15 cellular contexts compared by ENCODE assay signal in genomic region chr6:14286144-14286543, GRCh38.
A peak's percentile ranks its signal among the peaks of the same experiment; 100 is the strongest.
DNase-seq lines count a peak whose midpoint lies in the region; ATAC-seq and TF ChIP-seq lines count a peak whose summit lies in the region.
"Had no signal": no experiment of that assay in that cellular context is flagged by ENCODE, and none has a peak within 500 bp of the region (broad histone marks: within the 10 kb centered on the region; RNA-seq: fewer than 3 reads in every experiment).

No MANE protein-coding gene starts in this region.

- H2BK15ac ChIP-seq in H9 (ENCODE audit: low read depth, low read length) = no peak overlapping the region

- H3K36me3 Mint-ChIP-seq in HFFc6 (ENCODE audit: low read depth) (no peaks in the 10 kb centered on the region), H9 (ENCODE audit: insufficient read depth in 1 of 3, low read depth in 3 of 3) (peaks cover 4 to 48% (median 7%) of the 10 kb centered on the region in 3 experiments; a peak in 6 of 7 replicates)
- H3K36me3 Mint-ChIP-seq in activated T-cell treated with anti-CD3 and anti-CD28 coated beads, Interleukin-2, amount 50 U/mL, for 24 hours (ENCODE audit: low read depth) = no peaks in the 10 kb centered on the region
- H3K36me3 Mint-ChIP-seq in activated CD8-positive, alpha-beta T cell treated with anti-CD3 and anti-CD28 coated beads for 36 hours (ENCODE audit: low read depth) = no peaks in the 10 kb centered on the region

- H3K4me1 ChIP-seq in body of pancreas (no peaks in the 10 kb centered on the region), H9 (ENCODE audit: insufficient read depth, low read length) (peaks cover 8% of the 10 kb centered on the region)

- no peak overlapping the region for H3K4me2 ChIP-seq in H9 (ENCODE audit: insufficient read depth, insufficient read length, low read length)

- ATAC-seq in body of pancreas (peak; percentile 27), GM21529 (IDR thresholded peaks at IDR 0.05; ENCODE audit: unreplicated experiment) (no peak)
- no peak for ATAC-seq in activated CD8-positive, alpha-beta T cell treated with anti-CD3 and anti-CD28 coated beads for 36 hours

- WGBS in body of pancreas, 2 donors = 70 to 73% methylated on average over 5 of the region's 5 CpGs
- WGBS in H9 (ENCODE audit: extremely low coverage, insufficient read length, low lambda C conversion rate) = no CpG with 5 or more reads among the region's 5 CpGs

- no peak overlapping the region for H3K9ac ChIP-seq in H9 (ENCODE audit: extremely low read depth, insufficient read length, low read length)

- H3T11ph ChIP-seq in H9 (ENCODE audit: low read length) = no peak overlapping the region

- H3K4me1 Mint-ChIP-seq in HFFc6 (ENCODE audit: low read depth) = peaks cover 24% of the 10 kb centered on the region
- peaks cover 42 to 75% of the 10 kb centered on the region in 2 experiments for H3K4me1 Mint-ChIP-seq in H9
- peaks cover 17% of the 10 kb centered on the region for H3K4me1 Mint-ChIP-seq in activated T-cell treated with anti-CD3 and anti-CD28 coated beads, Interleukin-2, amount 50 U/mL, for 24 hours (ENCODE audit: low read depth)
- H3K4me1 Mint-ChIP-seq in activated CD8-positive, alpha-beta T cell treated with anti-CD3 and anti-CD28 coated beads for 36 hours (ENCODE audit: low read depth) = peaks cover 10% of the 10 kb centered on the region

- H3K9me3 ChIP-seq in body of pancreas = no peaks in the 10 kb centered on the region
- H3K9me3 ChIP-seq in H9 (ENCODE audit: control insufficient read depth, low read depth, low read length) = no peaks in the 10 kb centered on the region
- H3K9me3 ChIP-seq: tibial nerve had no signal

- no peak overlapping the region for H2BK120ac ChIP-seq in H9 (ENCODE audit: low read depth, low read length, poor library complexity, severe bottlenecking)

- peak overlapping the region; percentile 56 for H3K4me3 Mint-ChIP-seq in HFFc6
- no peak overlapping the region for H3K4me3 Mint-ChIP-seq in H9
- no peak overlapping the region for H3K4me3 Mint-ChIP-seq in activated T-cell treated with anti-CD3 and anti-CD28 coated beads, Interleukin-2, amount 50 U/mL, for 24 hours
- H3K4me3 Mint-ChIP-seq in activated CD8-positive, alpha-beta T cell treated with anti-CD3 and anti-CD28 coated beads for 36 hours = no peak overlapping the region
- H3K4me3 Mint-ChIP-seq: immature natural killer cell had no signal

- H3K23ac ChIP-seq in H9 (ENCODE audit: insufficient read length, low read depth, low read length) = no peak overlapping the region

- no peak overlapping the region for H2AK5ac ChIP-seq in H9 (ENCODE audit: insufficient read length, low read length)

- no peak overlapping the region for H2BK5ac ChIP-seq in H9 (ENCODE audit: insufficient read length, low read length)

- intact Hi-C loops in body of pancreas (cut with DNase I) = no loop called here
- intact Hi-C loops in activated CD8-positive, alpha-beta T cell treated with anti-CD3 and anti-CD28 coated beads for 36 hours (cut with micrococcal nuclease) = no loop called here

- TF ChIP-seq CTCF in AG04449 (IDR thresholded peaks at IDR 0.05; ENCODE audit: insufficient read depth, low read length, missing control alignments) (no peak), HFFc6 (IDR thresholded peaks at IDR 0.05) (no peak), body of pancreas (IDR thresholded peaks at IDR 0.05) (no peak), H9 (conservative IDR thresholded peaks at IDR 0.05) (no peak)
- TF ChIP-seq CTCF in activated CD8-positive, alpha-beta T cell treated with anti-CD3 and anti-CD28 coated beads for 36 hours (IDR thresholded peaks at IDR 0.05) = no peak

- TF ChIP-seq POLR2A in body of pancreas (IDR thresholded peaks at IDR 0.05) = no peak

- H2AFZ ChIP-seq in H9 (ENCODE audit: low read length) = no peak overlapping the region

- H3K36me3 ChIP-seq in body of pancreas (replicated peaks in 1 of 2; ENCODE audit: insufficient read depth in 1 of 2, low read depth in 2 of 2) = no peaks in the 10 kb centered on the region
- H3K36me3 ChIP-seq: tibial nerve had no signal

- no peak overlapping the region for H4K91ac ChIP-seq in H9 (ENCODE audit: insufficient read length, low read depth, low read length)

- H3K27me3 Mint-ChIP-seq in HFFc6 (ENCODE audit: insufficient read depth) = no peaks in the 10 kb centered on the region; the same call in 1 of the 2 replicates
- no peaks in the 10 kb centered on the region; the same call in none of the 2 replicates for H3K27me3 Mint-ChIP-seq in H9 (ENCODE audit: low read depth)
- H3K27me3 Mint-ChIP-seq in activated T-cell treated with anti-CD3 and anti-CD28 coated beads, Interleukin-2, amount 50 U/mL, for 24 hours = peaks cover 2% of the 10 kb centered on the region
- H3K27me3 Mint-ChIP-seq in activated CD8-positive, alpha-beta T cell treated with anti-CD3 and anti-CD28 coated beads for 36 hours = no peaks in the 10 kb centered on the region

- H3K27me3 ChIP-seq in body of pancreas (no peaks in the 10 kb centered on the region), H9 (ENCODE audit: insufficient read depth, low read length) (no peaks in the 10 kb centered on the region)
- H3K27me3 ChIP-seq: tibial nerve had no signal

- H3K27ac Mint-ChIP-seq in HFFc6 (peak overlapping the region; percentile 82), H9 (no peak overlapping the region)
- no peak overlapping the region for H3K27ac Mint-ChIP-seq in activated T-cell treated with anti-CD3 and anti-CD28 coated beads, Interleukin-2, amount 50 U/mL, for 24 hours
- no peak overlapping the region for H3K27ac Mint-ChIP-seq in activated CD8-positive, alpha-beta T cell treated with anti-CD3 and anti-CD28 coated beads for 36 hours
- H3K27ac Mint-ChIP-seq: immature natural killer cell had no signal

- H4K8ac ChIP-seq in H9 (replicated peaks; ENCODE audit: insufficient read length, low read depth, low read length) = no peak overlapping the region

- H3K4me3 ChIP-seq in AG04449 (ENCODE audit: low read depth, low read length) (no peak overlapping the region), body of pancreas (no peak overlapping the region)
- H3K4me3 ChIP-seq: tibial nerve had no signal

- no peak overlapping the region for H3K4ac ChIP-seq in H9 (ENCODE audit: low read depth, low read length)

- no peaks in the 10 kb centered on the region for H3K79me2 ChIP-seq in H9 (ENCODE audit: insufficient read depth, low read length)

- CTCF ChIA-PET in AG04449 (lab: Yijun Ruan, JAX) = no interaction called here
- CTCF ChIA-PET in activated CD8-positive, alpha-beta T cell treated with anti-CD3 and anti-CD28 coated beads for 36 hours (lab: Charles Lee) = no interaction called here

- no peaks in the 10 kb centered on the region; the same call in 1 of the 2 replicates for H3K9me3 Mint-ChIP-seq in HFFc6
- no peaks in the 10 kb centered on the region; a peak in 2 of 5 replicates for H3K9me3 Mint-ChIP-seq in H9
- H3K9me3 Mint-ChIP-seq in activated T-cell treated with anti-CD3 and anti-CD28 coated beads, Interleukin-2, amount 50 U/mL, for 24 hours = peaks cover 4% of the 10 kb centered on the region
- H3K9me3 Mint-ChIP-seq in activated CD8-positive, alpha-beta T cell treated with anti-CD3 and anti-CD28 coated beads for 36 hours = peaks cover 2% of the 10 kb centered on the region

- no peak overlapping the region for H3K14ac ChIP-seq in H9 (ENCODE audit: insufficient read depth, low read length)

- no peak overlapping the region for H3K18ac ChIP-seq in H9 (ENCODE audit: insufficient read length, low read depth, low read length)

- POLR2A ChIA-PET in AG04449 (lab: Yijun Ruan, JAX) = no interaction called here
- POLR2A ChIA-PET in activated CD8-positive, alpha-beta T cell treated with anti-CD3 and anti-CD28 coated beads for 36 hours (lab: Charles Lee) = no interaction called here

- H3K27ac ChIP-seq in body of pancreas (no peak overlapping the region), H9 (ENCODE audit: insufficient read length, low read depth, low read length) (no peak overlapping the region)
- H3K27ac ChIP-seq: tibial nerve had no signal

- no peaks in the 10 kb centered on the region for H3K23me2 ChIP-seq in H9 (ENCODE audit: insufficient read length, low read depth, low read length, poor library complexity, severe bottlenecking)

- no peak overlapping the region for H2BK20ac ChIP-seq in H9 (ENCODE audit: low read depth, low read length, poor library complexity, severe bottlenecking)

- H4K5ac ChIP-seq in H9 (ENCODE audit: insufficient read length, low read depth, low read length) = no peak overlapping the region

- no peak overlapping the region for H3K56ac ChIP-seq in H9 (ENCODE audit: insufficient read length, low read depth, low read length)

- no peaks in the 10 kb centered on the region for H4K20me1 ChIP-seq in H9 (ENCODE audit: control insufficient read depth, insufficient read depth, insufficient read length)

- no peaks in the 10 kb centered on the region for H3K79me1 ChIP-seq in H9 (ENCODE audit: insufficient read depth, low read depth, low read length, poor library complexity, severe bottlenecking)

- DNase-seq in AG04449 (ENCODE audit: low read depth, low spot score) (peak; percentile 66), HFFc6 (peak; percentile 85), body of pancreas (no peak), iris pigment epithelial cell (ENCODE audit: low read depth) (peak; percentile 87), H9 (no peak)
- no peak for DNase-seq in activated T-cell treated with anti-CD3 and anti-CD28 coated beads, Interleukin-2, amount 50 U/mL, for 24 hours
- no peak for DNase-seq in activated CD8-positive, alpha-beta T cell treated with anti-CD3 and anti-CD28 coated beads for 36 hours
- DNase-seq: activated CD4-positive, CD25-positive, alpha-beta regulatory T cell; C1 segment of cervical spinal cord; immature natural killer cell; NCI-H2171; occipital lobe; SHP77 had no signal

- H2BK12ac ChIP-seq in H9 (ENCODE audit: insufficient read length, low read depth, low read length) = no peak overlapping the region

Comparison
In these comparisons a context has a peak if more than half of its experiments do, and no peak if none do; other contexts are left out.
1. DNase-seq: peak in AG04449 (single experiment), HFFc6 (single experiment) and iris pigment epithelial cell (single experiment); none in body of pancreas (0 of 4), H9 (single experiment), activated T-cell treated with anti-CD3 and anti-CD28 coated beads, Interleukin-2, amount 50 U/mL, for 24 hours (single experiment) and activated CD8-positive, alpha-beta T cell treated with anti-CD3 and anti-CD28 coated beads for 36 hours (single experiment).